In the genomic region with DNA sequence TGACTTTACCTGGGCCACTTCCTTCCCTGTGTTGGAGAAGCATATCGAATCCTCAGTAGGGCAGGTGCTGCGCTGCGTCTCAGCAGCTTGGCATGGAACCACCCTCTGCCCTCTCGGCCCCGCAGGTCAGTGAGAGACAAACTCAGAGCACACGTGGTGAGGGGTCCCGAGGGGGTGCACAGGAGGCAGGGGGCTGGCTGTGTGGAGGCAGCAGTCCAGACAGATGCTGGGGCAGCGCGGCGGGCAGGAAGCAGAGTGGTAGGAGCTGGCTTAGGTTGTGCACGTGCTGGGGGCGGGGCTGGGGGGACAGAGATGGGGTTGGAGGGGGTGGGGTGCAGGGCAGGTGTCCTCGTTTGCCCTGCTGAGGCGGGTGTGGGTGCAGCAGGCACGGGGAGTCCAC, we compare ENCODE assay signal across 29 cellular contexts. TPM values are rescaled to one million over a fixed set of nuclear protein-coding genes. Genes with fewer than 3 reads are reported as not detected.
"Had no signal": no experiment of that assay in that cellular context is flagged by ENCODE, and none has a peak within 500 bp of the region (broad histone marks: within the 10 kb centered on the region; RNA-seq: fewer than 3 reads in every experiment).

No MANE protein-coding gene starts in this region.

- H3K27me3 Mint-ChIP-seq: activated T-cell treated with anti-CD3 and anti-CD28 coated beads, Interleukin-2, amount 50 U/mL, for 24 hours; activated T-helper 17 cell treated with anti-CD3 and anti-CD28 coated beads, Interleukin-2, amount 50 U/mL, for 72 hours; T-cell had no signal

- H3K27ac ChIP-seq: breast epithelium, colonic mucosa, gastroesophageal sphincter, hepatocyte, parathyroid adenoma, testis, transverse colon, uterus, VCaP had no signal

- H3K4me3 ChIP-seq: breast epithelium, colonic mucosa, dorsolateral prefrontal cortex, gastroesophageal sphincter, hepatocyte, testis, transverse colon, uterus had no signal

- H3K36me3 Mint-ChIP-seq: activated naive CD4-positive, alpha-beta T cell treated with anti-CD3 and anti-CD28 coated beads, Interleukin-2, amount 50 U/mL, for 72 hours had no signal

- ATAC-seq: activated naive CD4-positive, alpha-beta T cell treated with anti-CD3 and anti-CD28 coated beads, Interleukin-2, amount 50 U/mL, for 72 hours; activated T-helper 17 cell treated with anti-CD3 and anti-CD28 coated beads, Interleukin-2, amount 50 U/mL, for 72 hours; gastroesophageal sphincter; T-cell had no signal

- H3K4me3 Mint-ChIP-seq: activated T-cell treated with anti-CD3 and anti-CD28 coated beads, Interleukin-2, amount 50 U/mL, for 24 hours; activated T-helper 17 cell treated with anti-CD3 and anti-CD28 coated beads, Interleukin-2, amount 50 U/mL, for 72 hours; nephron; T-cell had no signal

- DNase-seq: activated CD4-positive, alpha-beta T cell treated with anti-CD3 and anti-CD28 coated beads for 4 hours; activated CD4-positive, alpha-beta T cell treated with anti-CD3 and anti-CD28 coated beads, Interleukin-2, amount 50 U/mL, for 4 hours; activated CD8-positive, alpha-beta memory T cell treated with anti-CD3 and anti-CD28 coated beads for 24 hours; activated naive CD4-positive, alpha-beta T cell; activated T-cell treated with anti-CD3 and anti-CD28 coated beads, Interleukin-2, amount 50 U/mL, for 24 hours; colonic mucosa; effector memory CD4-positive, alpha-beta T cell; islet precursor cell; left cardiac atrium; left ventricle myocardium superior; mammary epithelial cell; right cardiac atrium; stimulated activated CD4-positive, alpha-beta T cell treated with anti-CD3 and anti-CD28 coated beads, Interleukin-2, amount 100 ng/mL, for 48 hours; stimulated activated naive CD4-positive, alpha-beta T cell treated with Interleukin-2 at 50 U/mL for 16 hours; T-cell; testis; transverse colon had no signal

- H3K27ac Mint-ChIP-seq: T-cell had no signal

- H3K9me3 Mint-ChIP-seq: activated naive CD4-positive, alpha-beta T cell treated with anti-CD3 and anti-CD28 coated beads, Interleukin-2, amount 50 U/mL, for 72 hours; activated T-cell treated with anti-CD3 and anti-CD28 coated beads, Interleukin-2, amount 50 U/mL, for 24 hours; activated T-helper 17 cell treated with anti-CD3 and anti-CD28 coated beads, Interleukin-2, amount 50 U/mL, for 72 hours; nephron; T-cell had no signal

RNA-seq across cellular contexts. Expression of gene WDR86, which starts 35.1 kb away (rescaled TPM):
- total RNA-seq: activated naive CD4-positive, alpha-beta T cell treated with anti-CD3 and anti-CD28 coated beads, Interleukin-2, amount 50 U/mL, for 72 hours; endothelial cell of umbilical vein; pulmonary artery endothelial cell had no signal
